In the genomic region with DNA sequence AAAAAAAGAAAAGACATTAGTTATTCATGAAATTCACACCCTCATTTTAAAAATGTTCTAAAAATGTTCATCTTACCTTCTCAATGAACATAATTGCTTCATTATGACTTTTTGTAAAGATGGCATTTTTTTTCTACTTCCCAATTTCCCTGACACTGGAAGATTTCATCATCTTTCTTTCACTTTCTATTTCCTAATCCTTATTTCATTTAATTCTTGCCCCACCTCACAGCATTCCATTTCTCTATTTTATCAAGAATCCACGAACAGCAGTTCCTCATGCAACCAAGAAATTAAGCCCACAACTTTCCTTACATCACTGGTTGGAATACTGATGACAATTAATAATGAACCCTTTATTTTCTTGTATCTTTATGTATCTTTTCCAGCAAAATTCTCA, we compare ENCODE assay signal across 10 cellular contexts. TPM values are rescaled to one million over a fixed set of nuclear protein-coding genes. Genes with fewer than 3 reads are reported as not detected.
DNase-seq lines count a peak whose midpoint lies in the region; ATAC-seq and TF ChIP-seq lines count a peak whose summit lies in the region.
"Had no signal": no experiment of that assay in that cellular context is flagged by ENCODE, and none has a peak within 500 bp of the region (broad histone marks: within the 10 kb centered on the region; RNA-seq: fewer than 3 reads in every experiment).

No MANE protein-coding gene starts in this region.

- peak overlapping the region; percentile 96 for H3K27ac Mint-ChIP-seq in activated T-cell treated with anti-CD3 and anti-CD28 coated beads, Interleukin-2, amount 50 U/mL, for 24 hours
- H3K27ac Mint-ChIP-seq in WTC11: no peak overlapping the region
- peak overlapping the region; percentile 4 to 97 for H3K27ac Mint-ChIP-seq in stimulated activated naive CD8-positive, alpha-beta T cell treated with anti-CD3 and anti-CD28 coated beads, Interleukin-15, amount 100 ng/mL, for 72 hours

- POLR2A ChIA-PET in WTC11 (lab: Charles Lee): no interaction called here

- H3K27me3 Mint-ChIP-seq in activated T-cell treated with anti-CD3 and anti-CD28 coated beads, Interleukin-2, amount 50 U/mL, for 24 hours: no peaks in the 10 kb centered on the region
- no peaks in the 10 kb centered on the region; the same call in 1 of the 2 replicates for H3K27me3 Mint-ChIP-seq in WTC11 (ENCODE audit: low read depth)
- H3K27me3 Mint-ChIP-seq in stimulated activated naive CD8-positive, alpha-beta T cell treated with anti-CD3 and anti-CD28 coated beads, Interleukin-15, amount 100 ng/mL, for 72 hours: no peaks in the 10 kb centered on the region

- DNase-seq in activated T-cell treated with anti-CD3 and anti-CD28 coated beads, Interleukin-2, amount 50 U/mL, for 24 hours: no peak
- DNase-seq in activated T-cell treated with anti-CD3 and anti-CD28 coated beads for 4 hours (no peak), WTC11 (ENCODE audit: low spot score) (no peak), fibroblast of villous mesenchyme (ENCODE audit: low read depth) (peak; percentile 53), AG08395 (ENCODE audit: low spot score) (no peak)
- no peak for DNase-seq in stimulated activated naive CD8-positive, alpha-beta T cell treated with anti-CD3 and anti-CD28 coated beads, Interleukin-15, amount 100 ng/mL, for 72 hours
- DNase-seq: activated effector memory CD4-positive, alpha-beta T cell treated with Interleukin-2 at 50 U/mL for 16 hours; hippocampal formation had no signal

- no peaks in the 10 kb centered on the region for H3K9me3 Mint-ChIP-seq in activated T-cell treated with anti-CD3 and anti-CD28 coated beads, Interleukin-2, amount 50 U/mL, for 24 hours
- H3K9me3 Mint-ChIP-seq in WTC11: no peaks in the 10 kb centered on the region
- H3K9me3 Mint-ChIP-seq in stimulated activated naive CD8-positive, alpha-beta T cell treated with anti-CD3 and anti-CD28 coated beads, Interleukin-15, amount 100 ng/mL, for 72 hours: no peaks in the 10 kb centered on the region

- H3K4me3 ChIP-seq in fibroblast of villous mesenchyme (ENCODE audit: low read depth, low read length): peak overlapping the region; percentile 89

- peaks cover 65% of the 10 kb centered on the region for H3K36me3 Mint-ChIP-seq in activated T-cell treated with anti-CD3 and anti-CD28 coated beads, Interleukin-2, amount 50 U/mL, for 24 hours (ENCODE audit: low read depth)
- peaks cover 35% of the 10 kb centered on the region for H3K36me3 Mint-ChIP-seq in WTC11

- H3K4me1 Mint-ChIP-seq in activated T-cell treated with anti-CD3 and anti-CD28 coated beads, Interleukin-2, amount 50 U/mL, for 24 hours (ENCODE audit: low read depth): peaks cover 60% of the 10 kb centered on the region
- peaks cover 18% of the 10 kb centered on the region for H3K4me1 Mint-ChIP-seq in WTC11
- peaks cover 50% of the 10 kb centered on the region for H3K4me1 Mint-ChIP-seq in stimulated activated naive CD8-positive, alpha-beta T cell treated with anti-CD3 and anti-CD28 coated beads, Interleukin-15, amount 100 ng/mL, for 72 hours

- TF ChIP-seq CTCF in WTC11 (IDR thresholded peaks at IDR 0.05) (no peak), fibroblast of villous mesenchyme (IDR thresholded peaks at IDR 0.05; ENCODE audit: insufficient read depth, low read depth, low read length) (no peak)

- no peak for ATAC-seq in WTC11
- ATAC-seq in stimulated activated naive CD8-positive, alpha-beta T cell treated with anti-CD3 and anti-CD28 coated beads, Interleukin-15, amount 100 ng/mL, for 72 hours: no peak
- ATAC-seq in HG03432 (IDR thresholded peaks at IDR 0.05; ENCODE audit: unreplicated experiment): no peak
- ATAC-seq in HG03196 (IDR thresholded peaks at IDR 0.05; ENCODE audit: unreplicated experiment): no peak

- CTCF ChIA-PET in WTC11 (lab: Charles Lee): no interaction called here

- H3K4me3 Mint-ChIP-seq in activated T-cell treated with anti-CD3 and anti-CD28 coated beads, Interleukin-2, amount 50 U/mL, for 24 hours: peak overlapping the region; percentile 91
- peak overlapping the region; percentile 91 for H3K4me3 Mint-ChIP-seq in WTC11
- H3K4me3 Mint-ChIP-seq in stimulated activated naive CD8-positive, alpha-beta T cell treated with anti-CD3 and anti-CD28 coated beads, Interleukin-15, amount 100 ng/mL, for 72 hours: peak overlapping the region; percentile 94 to 95

TF ChIP-seq in WTC11, 78 proteins besides CTCF, POLR2A, EP300 and RAD21:
- no peak for TF ChIP-seq RORB (CRISPR knock-in tag; IDR thresholded peaks at IDR 0.05)
- TF ChIP-seq JAZF1 (CRISPR knock-in tag; IDR thresholded peaks at IDR 0.05): no peak
- TF ChIP-seq FOXJ3 (CRISPR knock-in tag; IDR thresholded peaks at IDR 0.05; ENCODE audit: borderline replicate concordance): no peak
- TF ChIP-seq OVOL2 (CRISPR knock-in tag; IDR thresholded peaks at IDR 0.05; ENCODE audit: borderline replicate concordance): no peak
- TF ChIP-seq EMX1 (CRISPR knock-in tag; IDR thresholded peaks at IDR 0.05): no peak
- TF ChIP-seq, protein P1, sequence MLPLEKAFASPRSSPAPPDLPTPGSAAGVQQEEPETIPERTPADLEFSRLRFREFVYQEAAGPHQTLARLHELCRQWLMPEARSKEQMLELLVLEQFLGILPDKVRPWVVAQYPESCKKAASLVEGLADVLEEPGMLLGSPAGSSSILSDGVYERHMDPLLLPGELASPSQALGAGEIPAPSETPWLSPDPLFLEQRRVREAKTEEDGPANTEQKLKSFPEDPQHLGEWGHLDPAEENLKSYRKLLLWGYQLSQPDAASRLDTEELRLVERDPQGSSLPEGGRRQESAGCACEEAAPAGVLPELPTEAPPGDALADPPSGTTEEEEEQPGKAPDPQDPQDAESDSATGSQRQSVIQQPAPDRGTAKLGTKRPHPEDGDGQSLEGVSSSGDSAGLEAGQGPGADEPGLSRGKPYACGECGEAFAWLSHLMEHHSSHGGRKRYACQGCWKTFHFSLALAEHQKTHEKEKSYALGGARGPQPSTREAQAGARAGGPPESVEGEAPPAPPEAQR (CRISPR knock-in tag; IDR thresholded peaks at IDR 0.05): no peak
- TF ChIP-seq ZNF423 (CRISPR knock-in tag; IDR thresholded peaks at IDR 0.05): no peak
- TF ChIP-seq, protein P2, sequence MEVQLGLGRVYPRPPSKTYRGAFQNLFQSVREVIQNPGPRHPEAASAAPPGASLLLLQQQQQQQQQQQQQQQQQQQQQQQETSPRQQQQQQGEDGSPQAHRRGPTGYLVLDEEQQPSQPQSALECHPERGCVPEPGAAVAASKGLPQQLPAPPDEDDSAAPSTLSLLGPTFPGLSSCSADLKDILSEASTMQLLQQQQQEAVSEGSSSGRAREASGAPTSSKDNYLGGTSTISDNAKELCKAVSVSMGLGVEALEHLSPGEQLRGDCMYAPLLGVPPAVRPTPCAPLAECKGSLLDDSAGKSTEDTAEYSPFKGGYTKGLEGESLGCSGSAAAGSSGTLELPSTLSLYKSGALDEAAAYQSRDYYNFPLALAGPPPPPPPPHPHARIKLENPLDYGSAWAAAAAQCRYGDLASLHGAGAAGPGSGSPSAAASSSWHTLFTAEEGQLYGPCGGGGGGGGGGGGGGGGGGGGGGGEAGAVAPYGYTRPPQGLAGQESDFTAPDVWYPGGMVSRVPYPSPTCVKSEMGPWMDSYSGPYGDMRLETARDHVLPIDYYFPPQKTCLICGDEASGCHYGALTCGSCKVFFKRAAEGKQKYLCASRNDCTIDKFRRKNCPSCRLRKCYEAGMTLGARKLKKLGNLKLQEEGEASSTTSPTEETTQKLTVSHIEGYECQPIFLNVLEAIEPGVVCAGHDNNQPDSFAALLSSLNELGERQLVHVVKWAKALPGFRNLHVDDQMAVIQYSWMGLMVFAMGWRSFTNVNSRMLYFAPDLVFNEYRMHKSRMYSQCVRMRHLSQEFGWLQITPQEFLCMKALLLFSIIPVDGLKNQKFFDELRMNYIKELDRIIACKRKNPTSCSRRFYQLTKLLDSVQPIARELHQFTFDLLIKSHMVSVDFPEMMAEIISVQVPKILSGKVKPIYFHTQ (CRISPR knock-in tag; IDR thresholded peaks at IDR 0.05): no peak
- TF ChIP-seq CREM (CRISPR knock-in tag; IDR thresholded peaks at IDR 0.05): no peak
- no peak for TF ChIP-seq SP1 (CRISPR knock-in tag; conservative IDR thresholded peaks at IDR 0.05)
- TF ChIP-seq ZNF416 (CRISPR knock-in tag; IDR thresholded peaks at IDR 0.05): no peak
- TF ChIP-seq MXD4 (CRISPR knock-in tag; IDR thresholded peaks at IDR 0.05; ENCODE audit: borderline replicate concordance): no peak
TF ChIP-seq in WTC11: peak in this region for 0.

RNA-seq across cellular contexts. Expression of a gene that starts 1.9 kb away (rescaled TPM):
- total RNA-seq in WTC11 (2021) (27.6 to 30.5 TPM (median 29.9 TPM) in 3 replicates), fibroblast of villous mesenchyme (15.5 and 17.1 TPM in 2 replicates)

RNA-seq across cellular contexts. Expression of a gene that starts 46.7 kb away (rescaled TPM):
- total RNA-seq in WTC11 (2021) (not detected in 3 replicates), fibroblast of villous mesenchyme (not detected in 2 replicates)

RNA-seq across cellular contexts. Expression of a gene that starts 51.4 kb away (rescaled TPM):
- total RNA-seq in WTC11 (2021) (38.3 to 45.4 TPM (median 38.8 TPM) in 3 replicates), fibroblast of villous mesenchyme (34.8 and 44.0 TPM in 2 replicates)
